Comparison of ENCODE assay signal across 4 cellular contexts in genomic region chr2:37084797-37085196, GRCh38.
TF ChIP-seq lines count a peak whose summit lies in the region.

No MANE protein-coding gene starts in this region.

TF ChIP-seq in SK-N-SH, 30 proteins besides CTCF, POLR2A, EP300 and RAD21:
- TF ChIP-seq MEF2A (IDR thresholded peaks at IDR 0.05; ENCODE audit: borderline replicate concordance, low read depth) (no peak), FOXJ3 (CRISPR knock-in tag; IDR thresholded peaks at IDR 0.05) (0 out of 2 replicates have a peak, but pooled peaks have one; percentile 13), SMC3 (IDR thresholded peaks at IDR 0.05; ENCODE audit: low read depth, low read length) (no peak)

TF ChIP-seq in SK-N-SH treated with all-trans-retinoic acid at 6 μM for 48 hours, 23 proteins besides CTCF, POLR2A, EP300 and RAD21 (continues in another document):
- TF ChIP-seq TCF4 (CRISPR knock-in tag; IDR thresholded peaks at IDR 0.05; ENCODE audit: borderline replicate concordance): no peak
- no peak for TF ChIP-seq POU6F1 (CRISPR knock-in tag; IDR thresholded peaks at IDR 0.05; ENCODE audit: borderline replicate concordance, low read depth)
- no peak for TF ChIP-seq ARNTL (CRISPR knock-in tag; IDR thresholded peaks at IDR 0.05; ENCODE audit: borderline replicate concordance, low read depth)
- TF ChIP-seq ZNF565 (CRISPR knock-in tag; conservative IDR thresholded peaks at IDR 0.05; ENCODE audit: low read depth): no peak
- no peak for TF ChIP-seq ZFP3 (CRISPR knock-in tag; IDR thresholded peaks at IDR 0.05)
- TF ChIP-seq PATZ1 (CRISPR knock-in tag; IDR thresholded peaks at IDR 0.05; ENCODE audit: borderline replicate concordance): no peak
- no peak for TF ChIP-seq OSR1 (CRISPR knock-in tag; IDR thresholded peaks at IDR 0.05)
- TF ChIP-seq PPARA (CRISPR knock-in tag; IDR thresholded peaks at IDR 0.05; ENCODE audit: borderline replicate concordance): no peak
- TF ChIP-seq ISL1 (CRISPR knock-in tag; IDR thresholded peaks at IDR 0.05): no peak
- TF ChIP-seq ZC3H10 (CRISPR knock-in tag; IDR thresholded peaks at IDR 0.05): no peak
- no peak for TF ChIP-seq CREB5 (CRISPR knock-in tag; IDR thresholded peaks at IDR 0.05; ENCODE audit: low read depth)

TF ChIP-seq in GM12878, 131 proteins besides CTCF, POLR2A, EP300 and RAD21:
- TF ChIP-seq ZBED1 (IDR thresholded peaks at IDR 0.05; ENCODE audit: borderline replicate concordance) (no peak), NKRF (conservative IDR thresholded peaks at IDR 0.05) (0 out of 2 replicates have a peak, but pooled peaks have one; percentile 14)

TF ChIP-seq in liver, 16 proteins besides CTCF, POLR2A, EP300 and RAD21:
- TF ChIP-seq HNF4A (conservative IDR thresholded peaks at IDR 0.05) (no peak), YY1 (IDR thresholded peaks at IDR 0.05) (no peak), HNF4G (IDR thresholded peaks at IDR 0.05) (no peak), TAF1 (conservative IDR thresholded peaks at IDR 0.05) (no peak), ZBTB33 (IDR thresholded peaks at IDR 0.05) (no peak), REST (IDR thresholded peaks at IDR 0.05) (no peak), NR2F2 (IDR thresholded peaks at IDR 0.05) (no peak), FOXA1 (IDR thresholded peaks at IDR 0.05) (no peak), FOXA2 (IDR thresholded peaks at IDR 0.05) (no peak), RXRA (IDR thresholded peaks at IDR 0.05) (no peak), MAX (IDR thresholded peaks at IDR 0.05) (no peak), GABPA (IDR thresholded peaks at IDR 0.05 in 1 of 2, conservative IDR thresholded peaks at IDR 0.05 in 1 of 2) (no peak), ATF3 (IDR thresholded peaks at IDR 0.05) (no peak), SP1 (IDR thresholded peaks at IDR 0.05) (no peak), JUND (IDR thresholded peaks at IDR 0.05) (no peak), EGR1 (IDR thresholded peaks at IDR 0.05; ENCODE audit: low read depth in 2 of 2) (no peak)
